12 cellular contexts compared by ENCODE assay signal in genomic region chr7:106215868-106216516, GRCh38.
DNase-seq lines count a peak whose midpoint lies in the region; ATAC-seq, FAIRE-seq and TF ChIP-seq lines count a peak whose summit lies in the region.
"Had no signal": no experiment of that assay in that cellular context is flagged by ENCODE, and none has a peak within 500 bp of the region (broad histone marks: within the 10 kb centered on the region; RNA-seq: fewer than 3 reads in every experiment).

No MANE protein-coding gene starts in this region.

- H3K4me2 ChIP-seq in IMR-90 (ENCODE audit: low read depth, low read length): peak overlapping the region; percentile 89; the same call in 1 of the 2 replicates
- H3K4me2 ChIP-seq: GM23338 had no signal

- peak overlapping the region; percentile 14; the same call in 1 of the 2 replicates for H3K23ac ChIP-seq in IMR-90 (ENCODE audit: low read depth, low read length)

- no peak overlapping the region for H3K56ac ChIP-seq in IMR-90 (ENCODE audit: extremely low read depth, insufficient read depth, low read length)

- peaks cover 2% of the 10 kb centered on the region; the same call in 1 of the 2 replicates for H3K27me3 ChIP-seq in IMR-90 (ENCODE audit: control insufficient read depth, insufficient read depth, low read length)
- H3K27me3 ChIP-seq in brain microvascular endothelial cell (replicated peaks): no peaks in the 10 kb centered on the region
- no peaks in the 10 kb centered on the region for H3K27me3 ChIP-seq in subcutaneous abdominal adipose tissue (ENCODE audit: control insufficient read depth in 5 of 5, insufficient read depth in 4 of 5, low read length in 5 of 5)

- H2AK5ac ChIP-seq in IMR-90 (ENCODE audit: low read depth, low read length): peak overlapping the region; percentile 75

- peak overlapping the region; percentile 41; the same call in 1 of the 2 replicates for H3K4ac ChIP-seq in IMR-90 (ENCODE audit: low read depth, low read length)

- POLR2A ChIA-PET in IMR-90 (lab: Charles Lee; ENCODE audit: unreplicated experiment): no interaction called here

- H3K27ac ChIP-seq in IMR-90 (ENCODE audit: insufficient read depth, low read length) (peak overlapping the region; percentile 28; the same call in 1 of the 2 replicates), brain microvascular endothelial cell (peak overlapping the region; percentile 53), subcutaneous abdominal adipose tissue (ENCODE audit: low read depth, low read length) (peak overlapping the region; percentile 95)

- TF ChIP-seq CTCF in IMR-90 (conservative IDR thresholded peaks at IDR 0.05; ENCODE audit: low read depth, low read length): no peak
- no peak for TF ChIP-seq CTCF in brain microvascular endothelial cell (IDR thresholded peaks at IDR 0.05; ENCODE audit: low read depth, low read length, missing control alignments)
- TF ChIP-seq CTCF in mesothelial cell of epicardium (IDR thresholded peaks at IDR 0.05; ENCODE audit: unreplicated experiment): no peak

- no peak overlapping the region for H2AK9ac ChIP-seq in IMR-90 (replicated peaks; ENCODE audit: low read depth, low read length, poor library complexity)

- ATAC-seq in IMR-90 (ENCODE audit: low read depth) (no peak; the same call in 1 of the 2 replicates), GM21786 (IDR thresholded peaks at IDR 0.05; ENCODE audit: unreplicated experiment) (no peak), esophagus mucosa (no peak)
- ATAC-seq: GM23338 had no signal

- peaks cover 7% of the 10 kb centered on the region for H3K4me1 ChIP-seq in IMR-90 (ENCODE audit: control insufficient read depth, insufficient read depth, low read length)
- peaks cover 4 to 38% (median 18%) of the 10 kb centered on the region in 5 donors for H3K4me1 ChIP-seq in subcutaneous abdominal adipose tissue (ENCODE audit: control insufficient read depth in 5 of 5, insufficient read depth in 5 of 5, low read length in 5 of 5)

- peak overlapping the region; percentile 61 for H2BK5ac ChIP-seq in IMR-90 (ENCODE audit: low read depth, low read length, poor library complexity, severe bottlenecking)

- H4K20me1 ChIP-seq in IMR-90 (ENCODE audit: insufficient read depth, low read length): no peaks in the 10 kb centered on the region

- in situ Hi-C loops in IMR-90 (cut with MboI; ENCODE audit: low sequenced_read_pairs) (no loop called here), brain microvascular endothelial cell (cut with HindIII; ENCODE audit: low pct_ligation_motif_present, low sequenced_read_pairs) (no loop called here)

- peak overlapping the region; percentile 46; the same call in 1 of the 2 replicates for H3K18ac ChIP-seq in IMR-90 (ENCODE audit: low read depth, low read length)

- H3K36me3 Mint-ChIP-seq in mesothelial cell of epicardium: no peaks in the 10 kb centered on the region
- H3K36me3 Mint-ChIP-seq: CD4-positive, CD25-positive, alpha-beta regulatory T cell had no signal

- no peak for TF ChIP-seq RAD21 in IMR-90 (IDR thresholded peaks at IDR 0.05; ENCODE audit: low read length)

- peaks cover 3% of the 10 kb centered on the region for H3K27me3 Mint-ChIP-seq in mesothelial cell of epicardium (ENCODE audit: low read depth)

- peak overlapping the region; percentile 44; the same call in 1 of the 2 replicates for H2BK120ac ChIP-seq in IMR-90 (ENCODE audit: low read depth, low read length)

- TF ChIP-seq POLR2A in IMR-90 (IDR thresholded peaks at IDR 0.05; ENCODE audit: low read depth, low read length): no peak

- peaks cover 14% of the 10 kb centered on the region for H3K4me1 Mint-ChIP-seq in mesothelial cell of epicardium
- H3K4me1 Mint-ChIP-seq: CD4-positive, CD25-positive, alpha-beta regulatory T cell; GM23338 had no signal

- H3K9me3 ChIP-seq in IMR-90 (ENCODE audit: control insufficient read depth, insufficient read depth, low read length): no peaks in the 10 kb centered on the region
- H3K9me3 ChIP-seq in subcutaneous abdominal adipose tissue (ENCODE audit: control insufficient read depth in 5 of 5, low read length in 5 of 5): no peaks in the 10 kb centered on the region

- H3K9ac ChIP-seq in IMR-90 (ENCODE audit: low read depth, low read length): no peak overlapping the region
- H3K9ac ChIP-seq in subcutaneous abdominal adipose tissue (ENCODE audit: low read length in 5 of 5): peak overlapping the region in 3 of 5 donors; percentile 25 to 69 (median 66)

- no peak overlapping the region for H3K4me3 Mint-ChIP-seq in mesothelial cell of epicardium
- H3K4me3 Mint-ChIP-seq: CD4-positive, CD25-positive, alpha-beta regulatory T cell; GM23338 had no signal

- dilution Hi-C loops in IMR-90 (cut with HindIII; ENCODE audit: low sequenced_read_pairs, unreplicated experiment): no loop called here

- no TSS peak for BruUV-seq in IMR-90 (replicated peaks; lab: Mats Ljungman, UMichigan)

- no peaks in the 10 kb centered on the region for H3K36me3 ChIP-seq in IMR-90 (ENCODE audit: control insufficient read depth, insufficient read depth, low read length)
- no peaks in the 10 kb centered on the region for H3K36me3 ChIP-seq in brain microvascular endothelial cell (replicated peaks)
- H3K36me3 ChIP-seq in subcutaneous abdominal adipose tissue (ENCODE audit: control insufficient read depth in 5 of 5, insufficient read depth in 5 of 5, low read length in 5 of 5): no peaks in the 10 kb centered on the region

- H2BK20ac ChIP-seq in IMR-90 (ENCODE audit: low read depth, low read length): peak overlapping the region; percentile 40; the same call in 1 of the 2 replicates

- H3K27ac Mint-ChIP-seq in mesothelial cell of epicardium: peak overlapping the region; percentile 65
- H3K27ac Mint-ChIP-seq: CD4-positive, CD25-positive, alpha-beta regulatory T cell; GM23338 had no signal

- DNase-seq in IMR-90: no peak
- no peak for DNase-seq in brain microvascular endothelial cell
- no peak for DNase-seq in mesothelial cell of epicardium (ENCODE audit: low spot score in 2 of 2, unreplicated experiment in 2 of 2)
- DNase-seq in NCI-H1417 treated with DMSO at 0.1 percent for 48 hours (lab: John Stamatoyannopoulos, UW): no peak
- no peak for DNase-seq in HTR-8/SVneo (ENCODE audit: insufficient read length, low spot score)
- DNase-seq: activated CD4-positive, alpha-beta T cell treated with anti-CD3 and anti-CD28 coated beads for 1 hour; CD4-positive, CD25-positive, alpha-beta regulatory T cell; effector CD4-positive, alpha-beta T cell had no signal

- peak overlapping the region; percentile 37; the same call in 1 of the 2 replicates for H3K14ac ChIP-seq in IMR-90 (replicated peaks; ENCODE audit: low read depth, low read length)

- H2BK15ac ChIP-seq in IMR-90 (ENCODE audit: low read depth, low read length): peak overlapping the region; percentile 52; the same call in 1 of the 3 replicates

- H2AFZ ChIP-seq in IMR-90 (replicated peaks; ENCODE audit: low read length, poor library complexity): no peak overlapping the region
- H2AFZ ChIP-seq: GM23338 had no signal

- peak overlapping the region; percentile 12 to 66; a peak in 3 of 4 replicates for H4K8ac ChIP-seq in IMR-90 (ENCODE audit: low read depth in 2 of 2, low read length in 2 of 2)

- no peaks in the 10 kb centered on the region for H3K79me1 ChIP-seq in IMR-90 (ENCODE audit: low read depth in 1 of 2, low read length in 2 of 2)

- H3K4me3 ChIP-seq in IMR-90 (ENCODE audit: insufficient read depth, low read depth, low read length): no peak overlapping the region
- H3K4me3 ChIP-seq in brain microvascular endothelial cell (ENCODE audit: low read depth, low read length): no peak overlapping the region
- H3K4me3 ChIP-seq in subcutaneous abdominal adipose tissue (ENCODE audit: low read depth in 1 of 5, low read length in 5 of 5): no peak overlapping the region
- H3K4me3 ChIP-seq: GM23338 had no signal

- no peak overlapping the region for H4K5ac ChIP-seq in IMR-90 (ENCODE audit: low read depth, low read length)

- H3K9me3 Mint-ChIP-seq in mesothelial cell of epicardium: peaks cover 9% of the 10 kb centered on the region
- H3K9me3 Mint-ChIP-seq: GM23338 had no signal

- H4K91ac ChIP-seq in IMR-90 (ENCODE audit: insufficient read depth, low read depth, low read length): 0 out of 2 replicates have a peak overlapping the region, but pooled peaks have one; percentile 1

- FAIRE-seq in HTR-8/SVneo (lab: Jason Lieb, UNC): no peak

- peaks cover 6% of the 10 kb centered on the region for H3K9me1 ChIP-seq in IMR-90 (ENCODE audit: insufficient read depth, low read length)

- intact Hi-C loops in IMR-90 (cut with micrococcal nuclease): no loop called here

- no CpG with 5 or more reads among the region's 8 CpGs for WGBS in IMR-90 (ENCODE audit: extremely low coverage in 2 of 2, insufficient read length in 1 of 2), 2 experiments

- CTCF ChIA-PET in IMR-90 (lab: Yijun Ruan, JAX): no interaction called here

TF ChIP-seq in IMR-90, 13 proteins besides CTCF, POLR2A, EP300 and RAD21 (continues in another document):
- TF ChIP-seq SMC3 (IDR thresholded peaks at IDR 0.05; ENCODE audit: low read depth, low read length) (no peak), USF2 (IDR thresholded peaks at IDR 0.05; ENCODE audit: low read depth, low read length) (no peak), ELK1 (IDR thresholded peaks at IDR 0.05; ENCODE audit: borderline replicate concordance, low read depth, low read length) (no peak), MAZ (IDR thresholded peaks at IDR 0.05; ENCODE audit: borderline replicate concordance, low read depth, low read length) (no peak), MXI1 (IDR thresholded peaks at IDR 0.05; ENCODE audit: borderline replicate concordance, low read depth, low read length) (no peak), BHLHE40 (IDR thresholded peaks at IDR 0.05; ENCODE audit: low read depth, low read length) (no peak), CEBPB (IDR thresholded peaks at IDR 0.05; ENCODE audit: low read depth, low read length) (no peak), MAFK (IDR thresholded peaks at IDR 0.05; ENCODE audit: low read depth, low read length) (no peak), FOS (IDR thresholded peaks at IDR 0.05; ENCODE audit: low read depth, low read length) (no peak), RCOR1 (IDR thresholded peaks at IDR 0.05; ENCODE audit: insufficient replicate concordance, low read length) (no peak)

Comparison
In these comparisons a context has a peak if more than half of its experiments do, and no peak if none do; other contexts are left out.
1. H3K27ac ChIP-seq: peak in every context shown above with its lines; median percentile 95 in subcutaneous abdominal adipose tissue; 53 in brain microvascular endothelial cell; 28 in IMR-90.